ENCODE assay signal across 8 cellular contexts in the genomic region with DNA sequence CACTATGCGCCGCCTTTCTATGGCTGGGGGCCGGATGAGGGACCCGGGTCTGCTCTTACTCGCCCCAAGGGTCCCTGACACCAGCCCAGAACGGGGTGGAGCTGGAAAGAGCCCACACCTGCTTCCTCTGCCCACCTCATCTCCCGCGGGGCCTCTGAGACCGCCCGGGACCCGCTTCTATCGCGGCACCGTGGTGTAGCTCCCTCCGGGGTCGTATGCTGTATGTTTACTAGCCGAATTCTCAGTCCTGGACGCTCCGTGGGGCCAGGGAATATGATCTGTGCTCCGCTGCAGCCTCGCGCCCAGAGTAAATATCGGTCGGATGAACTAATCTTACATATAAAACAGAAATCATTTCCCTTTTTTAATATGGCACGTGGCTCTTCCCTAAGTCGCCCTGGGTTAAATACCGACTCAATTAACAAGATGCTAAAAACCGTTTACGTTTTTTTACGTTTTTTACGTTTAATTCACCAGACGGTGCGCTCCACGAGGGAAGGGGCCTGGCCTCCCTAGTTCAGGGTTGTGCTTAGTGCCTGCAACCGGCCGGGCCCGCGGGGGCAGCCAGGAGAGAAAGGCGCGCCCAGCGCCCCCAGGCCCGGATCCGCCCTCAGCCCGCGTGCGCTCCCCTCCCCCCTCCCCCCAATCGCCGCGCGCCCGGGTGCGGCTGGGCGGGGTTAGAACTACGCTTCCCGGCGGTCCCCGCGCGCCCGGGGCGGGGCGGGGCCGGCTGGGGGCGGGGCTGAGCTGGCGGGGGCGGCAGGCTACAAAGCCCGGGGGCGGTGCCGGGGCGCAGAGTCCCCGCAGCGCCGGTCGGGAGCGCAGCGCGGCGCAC. TPM values are rescaled to one million over a fixed set of nuclear protein-coding genes. Genes with fewer than 3 reads are reported as not detected.
A peak's percentile ranks its signal among the peaks of the same experiment; 100 is the strongest.
DNase-seq lines count a peak whose midpoint lies in the region; ATAC-seq and TF ChIP-seq lines count a peak whose summit lies in the region.

Gene RBM38 (plus strand): TSS at position 793 of the 835 bp plus-strand sequence. CDS start 186 bp downstream, outside the sequence.

- no peaks in the 10 kb centered on the region for H3K9me3 Mint-ChIP-seq in neural progenitor cell

- H3K9me3 ChIP-seq in neural progenitor cell (ENCODE audit: low read depth): no peaks in the 10 kb centered on the region
- no peaks in the 10 kb centered on the region for H3K9me3 ChIP-seq in stomach smooth muscle (ENCODE audit: control insufficient read depth in 2 of 2, low read length in 2 of 2)

- peaks cover 38% of the 10 kb centered on the region for H4K20me1 ChIP-seq in neural progenitor cell (ENCODE audit: low read depth)

- H3K4me1 Mint-ChIP-seq in neural progenitor cell: peaks cover 41% of the 10 kb centered on the region

- H3K27ac ChIP-seq in RWPE1: peak within 1 kb of the TSS; percentile 71
- H3K27ac ChIP-seq in neural progenitor cell: no peak within 1 kb of the TSS
- H3K27ac ChIP-seq in stomach smooth muscle (ENCODE audit: low read length): peak within 1 kb of the TSS; percentile 89

- peak within 1 kb of the TSS; percentile 48 for H2AFZ ChIP-seq in neural progenitor cell (replicated peaks)

- peaks cover 44% of the 10 kb centered on the region for H3F3A ChIP-seq in neural progenitor cell (ENCODE audit: low read depth)

- H3K4me2 ChIP-seq in neural progenitor cell: peak within 1 kb of the TSS; percentile 90

- CTCF ChIA-PET in RWPE1 (lab: Yijun Ruan, JAX): interaction anchor here (0.6 to 2.0 kb wide), 3 partner anchors 45 to 131 kb away, joined by 4 read pairs; no protein-coding TSS in a partner anchor

- H3K36me3 Mint-ChIP-seq in neural progenitor cell: peaks cover 2% of the 10 kb centered on the region

- TF ChIP-seq CTCF in RWPE1 (conservative IDR thresholded peaks at IDR 0.05; ENCODE audit: low read depth): no peak
- no peak for TF ChIP-seq CTCF in foreskin fibroblast (IDR thresholded peaks at IDR 0.05; ENCODE audit: low read depth, low read length)
- TF ChIP-seq CTCF in neural progenitor cell (IDR thresholded peaks at IDR 0.05): no peak

- DNase-seq in CD1c-positive myeloid dendritic cell (ENCODE audit: extremely low spot score) (peak; percentile 86), RWPE1 (ENCODE audit: low spot score) (peak; percentile 94), activated gamma-delta T cell (lab: John Stamatoyannopoulos, UW) (peak; percentile 61), foreskin fibroblast (peak; percentile 54 to 84), neural progenitor cell (ENCODE audit: low spot score) (peak; percentile 90)

- H3K27me3 ChIP-seq in neural progenitor cell: peaks cover 18% of the 10 kb centered on the region
- H3K27me3 ChIP-seq in stomach smooth muscle (ENCODE audit: control insufficient read depth in 1 of 2, insufficient read depth in 2 of 2, low read length in 2 of 2): no peaks in the 10 kb centered on the region

- H3K9ac ChIP-seq in neural progenitor cell (peak within 1 kb of the TSS; percentile 39), stomach smooth muscle (ENCODE audit: low read length in 2 of 2) (peak within 1 kb of the TSS; percentile 80 to 87)

- H3K4me1 ChIP-seq in neural progenitor cell (peaks cover 30% of the 10 kb centered on the region), stomach smooth muscle (ENCODE audit: control insufficient read depth, insufficient read depth, low read length) (peaks cover 53% of the 10 kb centered on the region)

- H3K27me3 Mint-ChIP-seq in neural progenitor cell (ENCODE audit: insufficient read depth, low read depth): peaks cover 6% of the 10 kb centered on the region

- H3K4me3 Mint-ChIP-seq in neural progenitor cell: peak within 1 kb of the TSS; percentile 87

- POLR2A ChIA-PET in RWPE1 (lab: Yijun Ruan, JAX; ENCODE audit: low non-redundant PET): no interaction called here

- ATAC-seq in GM19324 (IDR thresholded peaks at IDR 0.05; ENCODE audit: low FRiP score, unreplicated experiment): peak; percentile 55
- ATAC-seq in HG03521 (IDR thresholded peaks at IDR 0.05; ENCODE audit: unreplicated experiment): peak; percentile 54

- no peaks in the 10 kb centered on the region for H3K36me3 ChIP-seq in neural progenitor cell
- peaks cover 9% of the 10 kb centered on the region in 2 donors for H3K36me3 ChIP-seq in stomach smooth muscle (ENCODE audit: control insufficient read depth in 2 of 2, insufficient read depth in 2 of 2, low read length in 2 of 2)

- H3K27ac Mint-ChIP-seq in neural progenitor cell: peak within 1 kb of the TSS; percentile 76

- H3K4me3 ChIP-seq in foreskin fibroblast (ENCODE audit: low read depth in 1 of 2, low read length in 2 of 2): peak within 1 kb of the TSS; percentile 57 to 66
- peak within 1 kb of the TSS; percentile 75 for H3K4me3 ChIP-seq in neural progenitor cell
- H3K4me3 ChIP-seq in stomach smooth muscle (ENCODE audit: low read length in 2 of 2): peak within 1 kb of the TSS; percentile 68 to 84

- peaks cover 37% of the 10 kb centered on the region for H3K79me2 ChIP-seq in neural progenitor cell (ENCODE audit: low read depth)

RNA-seq across cellular contexts. Expression of gene RBM38, which starts in this region (rescaled TPM):
- 26.6 and 53.4 TPM in 2 replicates for total RNA-seq in neural progenitor cell (ENCODE audit: low replicate concordance)
